Comparison of ENCODE assay signal across 8 cellular contexts in genomic region chr15:60396964-60397771, GRCh38. TPM values are rescaled to one million over a fixed set of nuclear protein-coding genes. Genes with fewer than 3 reads are reported as not detected.
DNase-seq lines count a peak whose midpoint lies in the region; ATAC-seq, FAIRE-seq and TF ChIP-seq lines count a peak whose summit lies in the region.

No MANE protein-coding gene starts in this region.

- TF ChIP-seq CTCF in H1 (IDR thresholded peaks at IDR 0.05; ENCODE audit: control extremely low read depth in 1 of 3, insufficient read depth in 1 of 3, low read depth in 1 of 3, low read length in 3 of 3) (no peak), thoracic aorta (IDR thresholded peaks at IDR 0.05) (no peak)

- 4% methylated on average over 20 of the region's 37 CpGs; no CpG with 5 or more reads in 1 of the 2 experiments for WGBS in H1 (ENCODE audit: extremely low coverage in 1 of 2, insufficient coverage in 1 of 2, insufficient read length in 1 of 2, insufficient replicate concordance in 2 of 2, low coverage in 1 of 2, low lambda C conversion rate in 2 of 2, missing lambda C conversion rate in 1 of 2), 2 experiments

- H3K36me3 ChIP-seq in H1 (ENCODE audit: control insufficient read depth in 2 of 4, insufficient read depth in 4 of 4, low read length in 3 of 4) = peaks cover 0 to 13% (median 0%) of the 10 kb centered on the region in 4 experiments; a peak in 1 of 8 replicates
- H3K36me3 ChIP-seq in thoracic aorta = no peaks in the 10 kb centered on the region

- peak overlapping the region; percentile 29; the same call in 1 of the 2 replicates for H2BK12ac ChIP-seq in H1 (ENCODE audit: low read depth, low read length)

- H4K91ac ChIP-seq in H1 (replicated peaks; ENCODE audit: insufficient read length, low read length) = no peak overlapping the region

- no peak overlapping the region for H2BK15ac ChIP-seq in H1 (ENCODE audit: low read length)

- peak overlapping the region; percentile 79; the same call in 1 of the 2 replicates for H3K18ac ChIP-seq in H1 (ENCODE audit: extremely low read depth, low read length)

- H3K79me2 ChIP-seq in H1 (ENCODE audit: control insufficient read depth in 1 of 2, insufficient read depth in 2 of 2, low read length in 2 of 2) = peaks cover 0 to 14% of the 10 kb centered on the region in 2 experiments; a peak in 2 of 4 replicates

- CTCF ChIA-PET in H1 (lab: Charles Lee; ENCODE audit: partially characterized antibody) = interaction anchor here (0.6 to 2.6 kb wide), 3 partner anchors 35 to 47 kb away, joined by 3 to 9 read pairs (median 3); no protein-coding TSS in a partner anchor

- H3K4me3 ChIP-seq in H1 (ENCODE audit: extremely low read depth in 1 of 4, insufficient read depth in 2 of 4, low read depth in 3 of 4, low read length in 4 of 4) = peak overlapping the region; percentile 58 to 80 (median 72)
- H3K4me3 ChIP-seq in thoracic aorta = peak overlapping the region; percentile 97

- H2AFZ ChIP-seq in H1 (ENCODE audit: low read length) = peak overlapping the region; percentile 1; the same call in 1 of the 2 replicates

- no peak overlapping the region; the same call in 1 of the 2 replicates for H4K8ac ChIP-seq in H1 (ENCODE audit: extremely low read depth, insufficient read depth, low read length)

- H3K4ac ChIP-seq in H1 (replicated peaks; ENCODE audit: insufficient read length, low read depth, low read length) = no peak overlapping the region

- H4K5ac ChIP-seq in H1 (ENCODE audit: insufficient read length, low read depth, low read length) = no peak overlapping the region

- peaks cover 7% of the 10 kb centered on the region; the same call in 1 of the 2 replicates for H3K79me1 ChIP-seq in H1 (ENCODE audit: low read depth, low read length)

- H3K27me3 ChIP-seq in H1 (replicated peaks in 1 of 4; ENCODE audit: control insufficient read depth in 3 of 4, extremely low read depth in 1 of 4, insufficient read depth in 3 of 4, low read length in 3 of 4) = peaks cover 0 to 12% (median 6%) of the 10 kb centered on the region in 4 experiments; a peak in 6 of 7 replicates
- H3K27me3 ChIP-seq in thoracic aorta (replicated peaks; ENCODE audit: insufficient read depth) = no peaks in the 10 kb centered on the region

- H2AK5ac ChIP-seq in H1 (ENCODE audit: low read depth, low read length) = no peak overlapping the region; the same call in 1 of the 2 replicates

- H2BK120ac ChIP-seq in H1 (replicated peaks; ENCODE audit: low read depth, low read length) = no peak overlapping the region

- H3K9me3 ChIP-seq in H1 (ENCODE audit: insufficient read depth in 2 of 2, low read depth in 1 of 2, low read length in 1 of 2) = no peaks in the 10 kb centered on the region
- no peaks in the 10 kb centered on the region for H3K9me3 ChIP-seq in thoracic aorta

- TF ChIP-seq POLR2A in H1 (IDR thresholded peaks at IDR 0.05; ENCODE audit: control extremely low read depth in 1 of 2, low read depth in 2 of 2, low read length in 2 of 2) = peak in 1 of 2 experiments; percentile 25; a peak in 1 of 3 replicates

- H3K27ac ChIP-seq in H1 (ENCODE audit: low read depth, low read length) (no peak overlapping the region), thoracic aorta (peak overlapping the region; percentile 99)

- H2BK5ac ChIP-seq in H1 (ENCODE audit: low read depth, low read length) = peak overlapping the region; percentile 68; the same call in 1 of the 2 replicates

- no peak for TF ChIP-seq EP300 in H1 (IDR thresholded peaks at IDR 0.05; ENCODE audit: borderline replicate concordance in 1 of 2, low read depth in 2 of 2, low read length in 2 of 2)

- H3K23ac ChIP-seq in H1 (ENCODE audit: insufficient read length) = no peak overlapping the region

- peaks cover 0 to 5% of the 10 kb centered on the region in 2 experiments for H4K20me1 ChIP-seq in H1 (replicated peaks in 1 of 2; ENCODE audit: control insufficient read depth in 1 of 2, insufficient read depth in 2 of 2, low read length in 2 of 2)

- H2BK20ac ChIP-seq in H1 (ENCODE audit: low read length) = no peak overlapping the region

- H3K9ac ChIP-seq in H1 (replicated peaks in 1 of 4; ENCODE audit: extremely low read depth in 1 of 4, low read depth in 3 of 4, low read length in 3 of 4) = peak overlapping the region; percentile 14 to 61 (median 46)

- no peak for TF ChIP-seq RAD21 in H1 (IDR thresholded peaks at IDR 0.05 in 1 of 2, conservative IDR thresholded peaks at IDR 0.05 in 1 of 2; ENCODE audit: low read depth in 2 of 2, low read length in 2 of 2)

- peaks cover 12% of the 10 kb centered on the region; the same call in 1 of the 2 replicates for H3K23me2 ChIP-seq in H1 (ENCODE audit: low read depth, low read length)

- H3K14ac ChIP-seq in H1 (ENCODE audit: insufficient read length) = no peak overlapping the region

- no peak for FAIRE-seq in H1 (lab: Jason Lieb, UNC)

- H3K56ac ChIP-seq in H1 (replicated peaks; ENCODE audit: insufficient read length, low read depth, low read length) = no peak overlapping the region

- H3K4me2 ChIP-seq in H1 (ENCODE audit: insufficient read depth in 1 of 2, low read depth in 2 of 2, low read length in 2 of 2) = peak overlapping the region; percentile 74 to 95

- DNase-seq in NCI-H2107 treated with DMSO at 0.1 percent for 48 hours (lab: John Stamatoyannopoulos, UW; ENCODE audit: unreplicated experiment) (peak; percentile 22), NCI-H2107 (lab: John Stamatoyannopoulos, UW) (no peak), NCI-H146 (lab: John Stamatoyannopoulos, UW) (peak; percentile 50), H1 (ENCODE audit: low read depth in 1 of 2, low spot score in 2 of 2) (peak in 1 of 2 experiments; percentile 67), mucosa of gallbladder (ENCODE audit: low spot score) (peak; percentile 48), thoracic aorta (ENCODE audit: low spot score) (peak; percentile 35)
- DNase-seq in activated CD4-positive, alpha-beta T cell treated with anti-CD3 and anti-CD28 coated beads, Interleukin-2, amount 50 U/mL, for 48 hours = peak; percentile 61 to 72

- peaks cover 4 to 23% (median 16%) of the 10 kb centered on the region in 4 experiments for H3K4me1 ChIP-seq in H1 (replicated peaks in 1 of 4; ENCODE audit: control insufficient read depth in 3 of 4, insufficient read depth in 4 of 4, low read length in 3 of 4)
- H3K4me1 ChIP-seq in thoracic aorta (ENCODE audit: control insufficient read depth in 1 of 2, low read depth in 2 of 2) = peaks cover 34 to 74% of the 10 kb centered on the region in 2 donors

- ATAC-seq in HG02610 (IDR thresholded peaks at IDR 0.05; ENCODE audit: unreplicated experiment) (peak; percentile 72), thoracic aorta (ENCODE audit: insufficient number of reproducible peaks, low FRiP score, low read depth) (no peak)

- POLR2A ChIA-PET in H1 (lab: Charles Lee; ENCODE audit: partially characterized antibody) = interaction anchor here (0.5 to 2.6 kb wide), 9 partner anchors 9 to 1064 kb away, joined by 3 to 12 read pairs (median 3); no protein-coding TSS in a partner anchor

TF ChIP-seq in H1, 55 proteins besides CTCF, POLR2A, EP300 and RAD21:
- TF ChIP-seq RBBP5 (IDR thresholded peaks at IDR 0.05; ENCODE audit: borderline replicate concordance, low read depth, low read length) (0 out of 2 replicates have a peak, but pooled peaks have one; percentile 15), SAP30 (IDR thresholded peaks at IDR 0.05; ENCODE audit: insufficient read depth, insufficient replicate concordance, low read length) (peak; percentile 57), SUZ12 (IDR thresholded peaks at IDR 0.05; ENCODE audit: low read length) (0 out of 2 replicates have a peak, but pooled peaks have one; percentile 1), SP4 (IDR thresholded peaks at IDR 0.05; ENCODE audit: low read length) (no peak), TAF1 (IDR thresholded peaks at IDR 0.05; ENCODE audit: low read depth, low read length) (no peak), TEAD4 (IDR thresholded peaks at IDR 0.05; ENCODE audit: low read depth, low read length) (peak; percentile 88)

RNA-seq across cellular contexts. Expression of gene ANXA2, which starts 0.6 kb away (rescaled TPM):
- 214 and 217 TPM in 2 replicates for total RNA-seq in H1 (2021; fragmentation: NEBNext Ultra II Directional; extraction: Animal tissue kit (Norgen Biotek cat#: 25700))
- 112 and 178 TPM in 2 replicates for polyA plus RNA-seq in H1 (2011; rRNA removed)
- polyA plus RNA-seq in H1 (2011; cell fraction: cytosol; rRNA removed) = 228 TPM
- 144 TPM for polyA plus RNA-seq in H1 (2011; cell fraction: nucleus; rRNA removed)
- 229 to 280 TPM (median 248 TPM) in 4 replicates for polyA plus RNA-seq in H1 (2012, experiment 1 of 2)
- 69.2 TPM for polyA plus RNA-seq in H1 (2012, experiment 2 of 2)
- 228 TPM for polyA plus RNA-seq in H1 (2013, experiment 1 of 2)
- polyA plus RNA-seq in H1 (2013, experiment 2 of 2) = 226 TPM
- polyA minus RNA-seq in H1 (2011; rRNA and poly(A)+ RNA removed) = 230 and 269 TPM in 2 replicates
- 74.2 TPM for polyA minus RNA-seq in H1 (2011; cell fraction: cytosol; rRNA and poly(A)+ RNA removed)
- polyA minus RNA-seq in H1 (2011; cell fraction: nucleus; rRNA and poly(A)+ RNA removed) = 106 TPM
- total RNA-seq in mucosa of gallbladder (733 TPM), thoracic aorta (100 to 1,000 TPM; 752 to 812 TPM)
